Comparison of ENCODE assay signal across 24 cellular contexts in genomic region chr6:146429831-146430230, GRCh38.
"Had no signal": no experiment of that assay in that cellular context is flagged by ENCODE, and none has a peak within 500 bp of the region (broad histone marks: within the 10 kb centered on the region; RNA-seq: fewer than 3 reads in every experiment).

No MANE protein-coding gene starts in this region.

- H3K9ac ChIP-seq: KMS-11 had no signal

- H3K4me1 Mint-ChIP-seq: activated naive CD8-positive, alpha-beta T cell treated with anti-CD3 and anti-CD28 coated beads, Interleukin-2, amount 10 ng/mL, durations not matched to agents 7 days and 5 days had no signal

- H3K9me3 Mint-ChIP-seq: activated CD8-positive, alpha-beta T cell treated with anti-CD3 and anti-CD28 coated beads for 36 hours; activated naive CD8-positive, alpha-beta T cell treated with anti-CD3 and anti-CD28 coated beads, Interleukin-2, amount 10 ng/mL, durations not matched to agents 7 days and 5 days; activated T-cell treated with anti-CD3 and anti-CD28 coated beads, Interleukin-2, amount 50 U/mL, for 72 hours; activated T-helper 2 cell treated with anti-CD3 and anti-CD28 coated beads, Interferon-gamma antibody, Interleukin-2, Interleukin-4, amounts not matched to agents 10 μg/mL and 5 μg/mL and 100 μg/mL, durations not matched to agents 14 hours and 24 hours and 36 hours; T-helper 2 cell treated with Interferon-gamma antibody and Interleukin-4, amounts not matched to agents 5 μg/mL and 100 μg/mL, for 36 hours had no signal

- H3K9me3 ChIP-seq: adrenal gland, breast epithelium, MG63, SJCRH30 had no signal

- H3K36me3 ChIP-seq: adrenal gland, breast epithelium, MG63, SJCRH30 had no signal

- H3K27ac ChIP-seq: adrenal gland, breast epithelium, KMS-11, SJCRH30 had no signal

- H3K4me1 ChIP-seq: adrenal gland, SJCRH30 had no signal

- H3K36me3 Mint-ChIP-seq: activated naive CD8-positive, alpha-beta T cell treated with anti-CD3 and anti-CD28 coated beads, Interleukin-2, amount 10 ng/mL, durations not matched to agents 7 days and 5 days had no signal

- H3K27me3 ChIP-seq: adrenal gland, breast epithelium, MG63, SJCRH30 had no signal

- H3K4me3 Mint-ChIP-seq: activated CD8-positive, alpha-beta T cell treated with anti-CD3 and anti-CD28 coated beads for 36 hours; activated naive CD8-positive, alpha-beta T cell treated with anti-CD3 and anti-CD28 coated beads, Interleukin-2, amount 10 ng/mL, durations not matched to agents 7 days and 5 days; activated T-cell treated with anti-CD3 and anti-CD28 coated beads, Interleukin-2, amount 50 U/mL, for 72 hours; T-helper 2 cell treated with Interferon-gamma antibody and Interleukin-4, amounts not matched to agents 5 μg/mL and 100 μg/mL, for 36 hours had no signal

- H3K27ac Mint-ChIP-seq: activated CD8-positive, alpha-beta T cell treated with anti-CD3 and anti-CD28 coated beads for 36 hours; activated naive CD8-positive, alpha-beta T cell treated with anti-CD3 and anti-CD28 coated beads, Interleukin-2, amount 10 ng/mL, durations not matched to agents 7 days and 5 days; activated T-cell treated with anti-CD3 and anti-CD28 coated beads, Interleukin-2, amount 50 U/mL, for 72 hours; activated T-helper 2 cell treated with anti-CD3 and anti-CD28 coated beads, Interferon-gamma antibody, Interleukin-2, Interleukin-4, amounts not matched to agents 10 μg/mL and 5 μg/mL and 100 μg/mL, durations not matched to agents 14 hours and 24 hours and 36 hours; T-helper 2 cell treated with Interferon-gamma antibody and Interleukin-4, amounts not matched to agents 5 μg/mL and 100 μg/mL, for 36 hours had no signal

- H3K4me3 ChIP-seq: adrenal gland, breast epithelium, MG63, SJCRH30 had no signal

- DNase-seq: activated CD4-positive, alpha-beta T cell treated with anti-CD3 and anti-CD28 coated beads for 4 hours; activated CD8-positive, alpha-beta memory T cell treated with anti-CD3 and anti-CD28 coated beads, Interleukin-2, amount 50 U/mL, for 4 hours; activated CD8-positive, alpha-beta T cell treated with anti-CD3 and anti-CD28 coated beads for 36 hours; activated gamma-delta T cell treated with Interleukin-2 at 50 U/mL for 16 hours; activated naive CD4-positive, alpha-beta T cell treated with anti-CD3 and anti-CD28 coated beads, Interleukin-2, amount 50 U/mL, for 16 hours; activated naive CD8-positive, alpha-beta T cell treated with anti-CD3 and anti-CD28 coated beads, Interleukin-2, amount 10 ng/mL, durations not matched to agents 7 days and 5 days; activated T-cell treated with anti-CD3 and anti-CD28 coated beads, Interleukin-2, amount 50 U/mL, for 72 hours; adrenal gland; aorta; central memory CD4-positive, alpha-beta T cell; MG63; MV-4-11; NCI-H1092 treated with DMSO at 0.1 percent for 48 hours; NCI-H1436 treated with DMSO at 0.1 percent for 48 hours; NCI-H187 treated with DMSO at 0.1 percent for 48 hours; NCI-H2107; NCI-H510A treated with DMSO at 0.1 percent for 48 hours; NCI-H69; SW 1271 had no signal

- H3K4me2 ChIP-seq: KMS-11 had no signal
